ENCODE assay signal across 8 cellular contexts in the genomic region with DNA sequence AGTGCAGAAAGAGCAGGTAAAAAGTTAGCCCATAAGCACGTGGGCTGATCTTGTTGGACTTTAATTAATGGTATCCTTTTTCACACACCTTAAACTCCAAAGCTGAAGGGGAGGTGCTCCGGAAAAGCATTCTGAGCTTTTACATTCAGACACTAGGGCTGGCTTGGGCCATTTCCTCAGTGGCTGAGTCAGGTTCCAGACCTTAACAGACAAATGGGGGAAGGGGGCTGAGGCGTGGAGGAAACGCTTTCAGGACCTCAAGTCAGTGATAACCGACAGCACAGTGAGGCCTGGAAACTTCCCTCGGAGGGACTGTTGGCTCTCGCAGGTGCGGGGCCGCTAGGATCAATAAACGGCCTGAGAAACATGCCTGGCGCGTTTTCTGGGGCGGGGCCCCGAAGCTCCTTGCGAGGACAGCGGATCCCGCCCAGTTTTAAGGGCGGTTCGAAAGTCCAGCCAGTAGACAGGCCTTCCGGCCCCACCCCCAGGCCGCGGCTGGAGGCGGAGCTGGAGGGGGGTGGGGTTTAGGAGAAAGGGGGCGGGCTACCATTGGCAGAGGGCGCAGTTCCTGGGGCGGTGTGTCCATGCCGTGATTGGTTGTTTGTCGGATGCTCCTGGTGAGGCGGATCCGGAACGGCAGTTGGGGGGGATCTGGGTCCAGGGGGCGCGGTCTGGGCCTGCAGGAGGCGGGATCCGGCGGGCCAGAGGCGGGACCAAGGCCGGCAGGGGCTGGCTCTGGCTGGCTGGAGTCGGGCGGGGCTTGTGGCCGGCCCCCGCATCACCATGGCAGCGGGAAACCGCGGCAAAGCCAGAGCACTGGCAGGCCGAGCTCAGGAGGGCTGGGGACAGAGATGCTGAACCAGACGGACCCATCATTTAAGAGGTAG. TPM values are rescaled to one million over a fixed set of nuclear protein-coding genes. Genes with fewer than 3 reads are reported as not detected.
DNase-seq lines count a peak whose midpoint lies in the region; ATAC-seq and TF ChIP-seq lines count a peak whose summit lies in the region.

No MANE protein-coding gene starts in this region.

- H3K9me3 ChIP-seq in OCI-LY3 (ENCODE audit: insufficient read depth, low read length) (no peaks in the 10 kb centered on the region), mononuclear cell (ENCODE audit: low read depth, low read length) (no peaks in the 10 kb centered on the region)

- H2AFZ ChIP-seq in OCI-LY3 (ENCODE audit: low read depth, low read length), result peak overlapping the region; percentile 98

- H3K36me3 ChIP-seq in OCI-LY3 (replicated peaks; ENCODE audit: low read depth, low read length), result no peaks in the 10 kb centered on the region

- peak; percentile 94 for ATAC-seq in GM21528 (IDR thresholded peaks at IDR 0.05; ENCODE audit: low FRiP score, unreplicated experiment)

- peak overlapping the region; percentile 100 for H3K4me2 ChIP-seq in OCI-LY3 (ENCODE audit: low read length)

- DNase-seq in DMS 273 treated with DMSO at 0.1 percent for 48 hours (lab: John Stamatoyannopoulos, UW), result peak; percentile 93
- DNase-seq in HuH-7.5 (ENCODE audit: low spot score), result peak; percentile 69
- DNase-seq in activated T-cell treated with anti-CD3 and anti-CD28 coated beads for 24 hours (ENCODE audit: low read depth), result peak; percentile 94
- peak; percentile 98 for DNase-seq in epithelial cell of esophagus (ENCODE audit: low read depth)
- peak; percentile 92 to 94 for DNase-seq in stimulated activated CD8-positive, alpha-beta memory T cell treated with anti-CD3 and anti-CD28 coated beads, Interleukin-2, amount 100 ng/mL, for 48 hours (ENCODE audit: low read depth in 2 of 2)

- H3K79me2 ChIP-seq in OCI-LY3 (ENCODE audit: low read length), result no peaks in the 10 kb centered on the region

- peaks cover 5% of the 10 kb centered on the region; the same call in 1 of the 2 replicates for H3K27me3 ChIP-seq in OCI-LY3 (ENCODE audit: low read depth, low read length)
- H3K27me3 ChIP-seq in mononuclear cell (ENCODE audit: insufficient read depth, low read length), result no peaks in the 10 kb centered on the region

- H3K27ac ChIP-seq in OCI-LY3 (ENCODE audit: low read length), result peak overlapping the region; percentile 33

- no peaks in the 10 kb centered on the region for H4K20me1 ChIP-seq in OCI-LY3 (ENCODE audit: insufficient read depth, low read length)

- peak overlapping the region; percentile 94 for H3K4me3 ChIP-seq in OCI-LY3 (ENCODE audit: low read length)
- H3K4me3 ChIP-seq in epithelial cell of esophagus (ENCODE audit: low read length), result peak overlapping the region; percentile 48
- H3K4me3 ChIP-seq in mononuclear cell (ENCODE audit: low read length), result peak overlapping the region; percentile 42

- H3K4me1 ChIP-seq in OCI-LY3 (ENCODE audit: low read length) (peaks cover 13% of the 10 kb centered on the region), mononuclear cell (ENCODE audit: insufficient read depth, low read length) (peaks cover 24% of the 10 kb centered on the region)

- TF ChIP-seq CTCF in OCI-LY3 (IDR thresholded peaks at IDR 0.05; ENCODE audit: low read depth, low read length) (no peak), epithelial cell of esophagus (IDR thresholded peaks at IDR 0.05; ENCODE audit: insufficient read depth, low read depth, low read length, missing control alignments) (no peak)

- H3K9ac ChIP-seq in OCI-LY3 (ENCODE audit: low read length), result peak overlapping the region; percentile 72

RNA-seq across cellular contexts. Expression of a gene that starts 8.0 kb away (rescaled TPM):
- not detected for total RNA-seq in mononuclear cell

RNA-seq across cellular contexts. Expression of a gene that starts 10.4 kb away (rescaled TPM):
- total RNA-seq in mononuclear cell, result 1.4 TPM

RNA-seq across cellular contexts. Expression of a gene that starts 14.2 kb away (rescaled TPM):
- not detected for total RNA-seq in mononuclear cell

RNA-seq across cellular contexts. Expression of a gene that starts 15.2 kb away (rescaled TPM):
- total RNA-seq in mononuclear cell, result not detected

RNA-seq across cellular contexts. Expression of a gene that starts 47.4 kb away (rescaled TPM):
- total RNA-seq in mononuclear cell, result 13.2 TPM

Comparison
In these comparisons a context has a peak if more than half of its experiments do, and no peak if none do; other contexts are left out.
1. Peak in every context shown above with its lines: DNase-seq, ATAC-seq, H3K4me3 ChIP-seq and H3K27ac ChIP-seq.
2. H3K4me3 ChIP-seq: peak in every context shown above with its lines; median percentile 94 in OCI-LY3; 48 in epithelial cell of esophagus; 42 in mononuclear cell.